ENCODE assay signal across 11 cellular contexts in genomic region chr6:16483315-16483875, GRCh38.
DNase-seq lines count a peak whose midpoint lies in the region; ATAC-seq and TF ChIP-seq lines count a peak whose summit lies in the region.
"Had no signal": no experiment of that assay in that cellular context is flagged by ENCODE, and none has a peak within 500 bp of the region (broad histone marks: within the 10 kb centered on the region; RNA-seq: fewer than 3 reads in every experiment).

No MANE protein-coding gene starts in this region.

- no peaks in the 10 kb centered on the region for H3K9me2 ChIP-seq in DOHH2 (replicated peaks; ENCODE audit: control insufficient read depth, low read length)
- H3K9me2 ChIP-seq in MM.1S (replicated peaks; ENCODE audit: insufficient read depth, low read length), result no peaks in the 10 kb centered on the region

- DNase-seq in MM.1S, result peak; percentile 63
- no peak for DNase-seq in left lung
- no peak for DNase-seq in activated gamma-delta T cell treated with Interleukin-2 at 50 U/mL for 16 hours
- no peak for DNase-seq in DMS153 treated with DMSO at 0.1 percent for 48 hours (lab: John Stamatoyannopoulos, UW; ENCODE audit: unreplicated experiment)
- DNase-seq: Caco-2, NCI-H1417 treated with DMSO at 0.1 percent for 48 hours had no signal

- H3K4me1 ChIP-seq in DOHH2 (ENCODE audit: control insufficient read depth, low read length) (peaks cover 59% of the 10 kb centered on the region), MM.1S (ENCODE audit: low read length) (peaks cover 27% of the 10 kb centered on the region), left lung (peaks cover 3 to 19% of the 10 kb centered on the region in 2 donors)
- H3K4me1 ChIP-seq: Caco-2 had no signal

- H3K27me3 ChIP-seq in DOHH2 (ENCODE audit: control insufficient read depth, low read length) (no peaks in the 10 kb centered on the region), MM.1S (replicated peaks; ENCODE audit: insufficient read depth, low read length) (no peaks in the 10 kb centered on the region), left lung (no peaks in the 10 kb centered on the region)

- no peak overlapping the region for H3K4me3 ChIP-seq in DOHH2 (ENCODE audit: low read length)
- H3K4me3 ChIP-seq in MM.1S (ENCODE audit: low read length), result no peak overlapping the region
- no peak overlapping the region for H3K4me3 ChIP-seq in left lung

- peaks cover 5% of the 10 kb centered on the region; the same call in 1 of the 2 replicates for H3F3A ChIP-seq in DOHH2 (ENCODE audit: control insufficient read depth, insufficient read depth)
- H3F3A ChIP-seq in MM.1S (ENCODE audit: insufficient read depth, low read length), result no peaks in the 10 kb centered on the region

- H3K79me2 ChIP-seq in DOHH2 (ENCODE audit: control insufficient read depth, low read length) (0 out of 2 replicates have a peak, but pooled peaks cover 4% of the 10 kb centered on the region), MM.1S (ENCODE audit: low read length) (no peaks in the 10 kb centered on the region)

- TF ChIP-seq CTCF in DOHH2 (IDR thresholded peaks at IDR 0.05; ENCODE audit: low read depth, low read length, poor library complexity, severe bottlenecking), result no peak
- no peak for TF ChIP-seq CTCF in MM.1S (IDR thresholded peaks at IDR 0.05; ENCODE audit: low read length)
- TF ChIP-seq CTCF in left lung (IDR thresholded peaks at IDR 0.05), result no peak

- peaks cover 20% of the 10 kb centered on the region for H3K36me3 ChIP-seq in DOHH2 (ENCODE audit: control insufficient read depth, low read length)
- no peaks in the 10 kb centered on the region for H3K36me3 ChIP-seq in MM.1S (replicated peaks; ENCODE audit: insufficient read depth, low read length)
- H3K36me3 ChIP-seq in left lung, result peaks cover 3 to 9% of the 10 kb centered on the region in 2 donors

- H2AFZ ChIP-seq in MM.1S (ENCODE audit: low read length), result no peak overlapping the region

- peak; percentile 47 for ATAC-seq in GM21360 (IDR thresholded peaks at IDR 0.05; ENCODE audit: unreplicated experiment)
- peak; percentile 63 for ATAC-seq in left lung
- no peak for ATAC-seq in GM19467 (IDR thresholded peaks at IDR 0.05; ENCODE audit: unreplicated experiment)
- ATAC-seq in HG02610 (IDR thresholded peaks at IDR 0.05; ENCODE audit: unreplicated experiment), result no peak
- ATAC-seq: HCT116 had no signal

- intact Hi-C loops in left lung (cut with DNase I), result no loop called here

- H4K20me1 ChIP-seq in DOHH2 (ENCODE audit: control insufficient read depth, insufficient read depth, low read depth, low read length) (no peaks in the 10 kb centered on the region), MM.1S (ENCODE audit: insufficient read depth, low read length) (no peaks in the 10 kb centered on the region)

- H3K4me2 ChIP-seq in DOHH2 (ENCODE audit: low read length), result peak overlapping the region; percentile 57
- H3K4me2 ChIP-seq in MM.1S (ENCODE audit: low read depth, low read length), result peak overlapping the region; percentile 22; the same call in 1 of the 2 replicates

- H3K27ac ChIP-seq in DOHH2 (ENCODE audit: low read depth, low read length) (no peak overlapping the region), MM.1S (ENCODE audit: low read length) (peak overlapping the region; percentile 53; the same call in 1 of the 2 replicates), left lung (peak overlapping the region; percentile 9 to 40)

- H3K9ac ChIP-seq in MM.1S (ENCODE audit: low read length), result no peak overlapping the region

- H3K9me3 ChIP-seq in DOHH2 (ENCODE audit: control insufficient read depth, insufficient read depth, low read length) (0 out of 2 replicates have a peak, but pooled peaks cover 3% of the 10 kb centered on the region), MM.1S (replicated peaks; ENCODE audit: insufficient read depth, low read length) (no peaks in the 10 kb centered on the region), left lung (peaks cover 0 to 6% of the 10 kb centered on the region in 2 donors)
- H3K9me3 ChIP-seq: Caco-2 had no signal

Comparison
In these comparisons a context has a peak if more than half of its experiments do, and no peak if none do; other contexts are left out.
1. ATAC-seq: peak in GM21360 (single experiment) and left lung (single experiment); none in GM19467 (single experiment) and HG02610 (single experiment).